In genomic region chr14:72383869-72384268, GRCh38 we compare ENCODE assay signal across 19 cellular contexts.
A peak's percentile ranks its signal among the peaks of the same experiment; 100 is the strongest.
DNase-seq lines count a peak whose midpoint lies in the region; ATAC-seq and TF ChIP-seq lines count a peak whose summit lies in the region.
"Had no signal": no experiment of that assay in that cellular context is flagged by ENCODE, and none has a peak within 500 bp of the region (broad histone marks: within the 10 kb centered on the region; RNA-seq: fewer than 3 reads in every experiment).

No MANE protein-coding gene starts in this region.

- WGBS in right cardiac atrium = 69% methylated on average over 5 of the region's 5 CpGs

- CTCF ChIA-PET in PC-9 (lab: Charles Lee) = no interaction called here

- no peak overlapping the region for H2AFZ ChIP-seq in PC-9
- H2AFZ ChIP-seq in osteoblast (ENCODE audit: low read length) = peak overlapping the region; percentile 41

- H3K4me3 ChIP-seq in PC-9 = no peak overlapping the region; the same call in 1 of the 2 replicates
- H3K4me3 ChIP-seq in osteoblast (ENCODE audit: insufficient read depth, low read length) = peak overlapping the region; percentile 49
- no peak overlapping the region for H3K4me3 ChIP-seq in right cardiac atrium (ENCODE audit: low read length)
- H3K4me3 ChIP-seq: BLaER1 treated with 17β-estradiol and CSF1 and Interleukin-3, amounts not matched to agents 10 nM and 100 nM had no signal

- TF ChIP-seq CTCF in PC-9 (conservative IDR thresholded peaks at IDR 0.05) (no peak), osteoblast (IDR thresholded peaks at IDR 0.05; ENCODE audit: extremely low read depth, low read depth, low read length) (no peak)

- H3K27ac ChIP-seq in KOPT-K1 (ENCODE audit: low read depth, low read length, poor library complexity, severe bottlenecking) (peak overlapping the region; percentile 49), PC-9 (no peak overlapping the region), osteoblast (ENCODE audit: low read depth, low read length) (no peak overlapping the region), right cardiac atrium (ENCODE audit: low read length) (no peak overlapping the region)
- H3K27ac ChIP-seq: 22Rv1; BLaER1 treated with 17β-estradiol and CSF1 and Interleukin-3, amounts not matched to agents 10 nM and 100 nM had no signal

- no peaks in the 10 kb centered on the region for H3K79me2 ChIP-seq in PC-9 (ENCODE audit: low read depth)
- no peaks in the 10 kb centered on the region for H3K79me2 ChIP-seq in osteoblast (ENCODE audit: insufficient read depth, low read length)

- no peaks in the 10 kb centered on the region for H4K20me1 ChIP-seq in PC-9 (ENCODE audit: insufficient read depth)
- no peaks in the 10 kb centered on the region for H4K20me1 ChIP-seq in osteoblast (ENCODE audit: insufficient read depth, low read length)
- H4K20me1 ChIP-seq: BLaER1 treated with 17β-estradiol and CSF1 and Interleukin-3, amounts not matched to agents 10 nM and 100 nM had no signal

- peak; percentile 10 for DNase-seq in NCI-H748 (lab: John Stamatoyannopoulos, UW; ENCODE audit: unreplicated experiment)
- no peak for DNase-seq in NCI-H748 treated with DMSO at 0.1 percent for 48 hours (lab: John Stamatoyannopoulos, UW)
- DNase-seq in PC-9 = no peak
- no peak for DNase-seq in osteoblast (ENCODE audit: insufficient read length, low spot score, missing footprints)
- DNase-seq in right cardiac atrium = no peak
- DNase-seq: CD8-positive, alpha-beta memory T cell; DND-41; GDM1; HCEC 1CT; KBM-7; NCI-H1694 treated with DMSO at 0.1 percent for 48 hours; NCI-H226; T-helper 1 cell had no signal

- H3F3A ChIP-seq in PC-9 (ENCODE audit: insufficient read depth, low read depth) = no peaks in the 10 kb centered on the region

- H3K27me3 ChIP-seq in PC-9 (ENCODE audit: insufficient read depth, low read depth) (peaks cover 15% of the 10 kb centered on the region; the same call in 1 of the 2 replicates), osteoblast (ENCODE audit: insufficient read depth, low read length) (no peaks in the 10 kb centered on the region), right cardiac atrium (ENCODE audit: control insufficient read depth, insufficient read depth) (no peaks in the 10 kb centered on the region)

- no TSS peak for BruUV-seq in PC-9 (replicated peaks; lab: Mats Ljungman, UMichigan)

- H3K36me3 ChIP-seq in KOPT-K1 (ENCODE audit: insufficient read depth, low read length) = no peaks in the 10 kb centered on the region
- no peaks in the 10 kb centered on the region for H3K36me3 ChIP-seq in PC-9 (ENCODE audit: low read depth)
- H3K36me3 ChIP-seq in osteoblast (ENCODE audit: insufficient read depth, low read length) = no peaks in the 10 kb centered on the region
- H3K36me3 ChIP-seq: BLaER1 treated with 17β-estradiol and CSF1 and Interleukin-3, amounts not matched to agents 10 nM and 100 nM had no signal

- POLR2A ChIA-PET in PC-9 (lab: Charles Lee; ENCODE audit: unreplicated experiment) = no interaction called here

- H3K9me2 ChIP-seq in PC-9 (ENCODE audit: insufficient read depth) = no peaks in the 10 kb centered on the region

- H3K9me3 ChIP-seq in KOPT-K1 (ENCODE audit: insufficient read depth, low read length, poor library complexity, severe bottlenecking) (no peaks in the 10 kb centered on the region), PC-9 (ENCODE audit: insufficient read depth, low read depth) (no peaks in the 10 kb centered on the region), osteoblast (ENCODE audit: low read depth, low read length) (no peaks in the 10 kb centered on the region), right cardiac atrium (ENCODE audit: control insufficient read depth, low read length) (no peaks in the 10 kb centered on the region)
- H3K9me3 ChIP-seq: BLaER1 treated with 17β-estradiol and CSF1 and Interleukin-3, amounts not matched to agents 10 nM and 100 nM had no signal

- intact Hi-C loops in PC-9 (cut with micrococcal nuclease; ENCODE audit: unreplicated experiment) (no loop called here), right cardiac atrium (cut with DNase I) (no loop called here)

- ATAC-seq in GM19035 (IDR thresholded peaks at IDR 0.05; ENCODE audit: unreplicated experiment) (no peak), right cardiac atrium (no peak), GM19351 (IDR thresholded peaks at IDR 0.05; ENCODE audit: unreplicated experiment) (no peak)
- ATAC-seq: Panc1 had no signal

- 0 out of 2 replicates have a peak overlapping the region, but pooled peaks have one; percentile 13 for H3K4me2 ChIP-seq in PC-9
- peak overlapping the region; percentile 64 for H3K4me2 ChIP-seq in osteoblast (ENCODE audit: insufficient read depth, low read length)
- H3K4me2 ChIP-seq: BLaER1 treated with 17β-estradiol and CSF1 and Interleukin-3, amounts not matched to agents 10 nM and 100 nM had no signal

- H3K4me1 ChIP-seq in PC-9 (replicated peaks; ENCODE audit: insufficient read depth) (no peaks in the 10 kb centered on the region), osteoblast (ENCODE audit: insufficient read depth, low read length) (no peaks in the 10 kb centered on the region), right cardiac atrium (ENCODE audit: control insufficient read depth, insufficient read depth, low read length) (no peaks in the 10 kb centered on the region)
